Comparison of ENCODE assay signal across 27 cellular contexts in the genomic region with DNA sequence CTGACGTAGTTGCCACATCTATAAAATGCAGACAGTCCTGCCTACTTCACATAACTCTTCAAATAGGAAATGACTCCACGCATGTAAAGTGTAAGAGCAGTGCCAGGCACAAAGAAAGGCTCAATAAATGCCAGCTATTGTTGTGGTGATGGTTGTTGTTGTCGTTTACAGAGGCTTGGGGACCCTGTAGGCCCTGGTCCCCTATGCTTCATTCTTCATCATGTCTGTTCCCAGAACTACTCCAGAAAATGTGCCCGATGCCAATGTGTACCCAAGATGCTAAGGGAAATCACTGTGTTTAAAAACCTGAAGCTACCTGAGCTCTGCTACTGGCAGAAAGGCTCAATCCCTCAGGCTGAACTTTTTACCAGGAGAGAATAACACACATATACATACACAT. TPM values are rescaled to one million over a fixed set of nuclear protein-coding genes. Genes with fewer than 3 reads are reported as not detected.
"Had no signal": no experiment of that assay in that cellular context is flagged by ENCODE, and none has a peak within 500 bp of the region (broad histone marks: within the 10 kb centered on the region; RNA-seq: fewer than 3 reads in every experiment).

No MANE protein-coding gene starts in this region.

- FAIRE-seq: endometrium, islet of Langerhans had no signal

- H3K36me3 Mint-ChIP-seq: memory B cell had no signal

- ATAC-seq: esophagus mucosa, heart right ventricle, left cardiac atrium, left lung, left ventricle myocardium superior, lower lobe of right lung had no signal

- H3K4me1 Mint-ChIP-seq: memory B cell had no signal

- H3K4me1 ChIP-seq: colonic mucosa, gastrocnemius medialis, left lung, lower lobe of right lung had no signal

- H3K27ac Mint-ChIP-seq: memory B cell had no signal

- H3K27ac ChIP-seq: colonic mucosa, dorsolateral prefrontal cortex, epithelial cell of prostate, esophagus squamous epithelium, gastrocnemius medialis, heart right ventricle, left lung, lower lobe of right lung had no signal

- DNase-seq: cerebellar nuclear complex; colonic mucosa; dermis blood vessel endothelial cell; dorsolateral prefrontal cortex; effector CD4-positive, alpha-beta T cell; effector memory CD4-positive, alpha-beta T cell; erythroblast; esophagus squamous epithelium; foreskin fibroblast; foreskin melanocyte; gastrocnemius medialis; glutamatergic neuron; head of caudate nucleus; heart right ventricle; hippocampal formation; left cardiac atrium; left lung; left ventricle myocardium superior; lower lobe of right lung; mammary epithelial cell; mesendoderm; midbrain had no signal

- H3K9me3 ChIP-seq: colonic mucosa, esophagus squamous epithelium, gastrocnemius medialis, heart right ventricle, left lung, lower lobe of right lung had no signal

- H3K4me3 ChIP-seq: colonic mucosa, dorsolateral prefrontal cortex, esophagus squamous epithelium, gastrocnemius medialis, heart right ventricle, left lung, lower lobe of right lung had no signal

- H3K36me3 ChIP-seq: colonic mucosa, esophagus squamous epithelium, gastrocnemius medialis, heart right ventricle, left lung, lower lobe of right lung had no signal

- H3K27me3 ChIP-seq: colonic mucosa, gastrocnemius medialis, left lung had no signal

- H3K4me3 Mint-ChIP-seq: memory B cell had no signal

RNA-seq across cellular contexts. Expression of gene SLIT3, which starts 9.1 kb away (rescaled TPM):
- total RNA-seq: dermis blood vessel endothelial cell had no signal
